11 cellular contexts compared by ENCODE assay signal in the genomic region with DNA sequence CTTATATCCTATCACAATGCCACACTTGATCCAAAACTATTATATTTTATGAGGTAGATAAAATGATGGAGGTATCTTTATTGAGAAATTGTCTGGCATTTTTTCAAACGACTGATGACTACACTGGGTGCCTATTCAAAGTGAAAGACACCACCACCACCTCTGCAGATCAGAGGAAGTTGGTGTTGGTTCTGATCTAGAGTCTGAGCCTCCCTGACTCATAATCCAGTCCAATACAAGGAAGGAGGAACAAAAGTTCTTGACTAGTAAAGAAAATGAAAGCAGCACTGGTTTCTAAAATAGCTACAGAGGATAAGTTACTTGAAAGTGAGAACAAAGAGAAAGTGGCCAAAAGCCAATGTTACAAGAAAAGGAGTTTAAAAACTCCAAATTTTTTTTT.
A peak's percentile ranks its signal among the peaks of the same experiment; 100 is the strongest.
DNase-seq lines count a peak whose midpoint lies in the region; ATAC-seq and TF ChIP-seq lines count a peak whose summit lies in the region.
"Had no signal": no experiment of that assay in that cellular context is flagged by ENCODE, and none has a peak within 500 bp of the region (broad histone marks: within the 10 kb centered on the region; RNA-seq: fewer than 3 reads in every experiment).

No MANE protein-coding gene starts in this region.

- no peak overlapping the region for H3K4me2 ChIP-seq in GM23338

- no peak overlapping the region for H3K27ac ChIP-seq in GM23338 (ENCODE audit: low read depth)
- H3K27ac ChIP-seq: cardiac muscle cell had no signal

- H3K9me3 Mint-ChIP-seq in GM23338 = peaks cover 8% of the 10 kb centered on the region

- H2AFZ ChIP-seq in GM23338 = no peak overlapping the region

- no peaks in the 10 kb centered on the region for H3K4me1 Mint-ChIP-seq in GM23338

- no peak overlapping the region for H3K4me3 ChIP-seq in GM23338
- H3K4me3 ChIP-seq: cardiac muscle cell, K562 had no signal

- H3K27me3 ChIP-seq in GM23338 (ENCODE audit: insufficient read depth) = no peaks in the 10 kb centered on the region
- H3K27me3 ChIP-seq: cardiac muscle cell had no signal

- H3K36me3 Mint-ChIP-seq in GM23338 (ENCODE audit: low read depth) = peaks cover 10% of the 10 kb centered on the region

- peak; percentile 94 for ATAC-seq in GM18867 (IDR thresholded peaks at IDR 0.05; ENCODE audit: unreplicated experiment)
- ATAC-seq in GM21737 (IDR thresholded peaks at IDR 0.05; ENCODE audit: unreplicated experiment) = peak; percentile 88
- ATAC-seq in HG03558 (IDR thresholded peaks at IDR 0.05; ENCODE audit: extremely low read depth, unreplicated experiment) = peak; percentile 87
- ATAC-seq in GM23338 = no peak
- ATAC-seq: K562 had no signal

- peak; percentile 10 to 17 for DNase-seq in stimulated activated CD4-positive, alpha-beta T cell treated with anti-CD3 and anti-CD28 coated beads, Interleukin-12 subunit alpha, Interleukin-12 subunit beta, amount 100 ng/mL, for 24 hours (ENCODE audit: low read depth in 2 of 2)
- DNase-seq in GM23338 (ENCODE audit: low spot score) = no peak
- DNase-seq in NCI-H82 treated with DMSO at 0.1 percent for 48 hours (lab: John Stamatoyannopoulos, UW; ENCODE audit: unreplicated experiment) = no peak
- DNase-seq in T1000 (lab: John Stamatoyannopoulos, UW) = no peak
- DNase-seq in NCI-H1048 (lab: John Stamatoyannopoulos, UW) = no peak
- DNase-seq: EL had no signal

- H3K4me3 Mint-ChIP-seq in GM23338 = no peak overlapping the region

- no peaks in the 10 kb centered on the region for H3K4me1 ChIP-seq in GM23338 (ENCODE audit: insufficient read depth)

- peaks cover 4% of the 10 kb centered on the region for H3K27me3 Mint-ChIP-seq in GM23338 (ENCODE audit: insufficient read depth, low read depth, poor library complexity)

- H4K20me1 ChIP-seq in GM23338 (replicated peaks; ENCODE audit: insufficient read depth) = no peaks in the 10 kb centered on the region

- no peaks in the 10 kb centered on the region for H3K9me2 ChIP-seq in GM23338 (ENCODE audit: insufficient read depth)

- peaks cover 3% of the 10 kb centered on the region; the same call in 1 of the 2 replicates for H3K36me3 ChIP-seq in GM23338 (ENCODE audit: insufficient read depth)
- H3K36me3 ChIP-seq: cardiac muscle cell had no signal

- H3K79me2 ChIP-seq in GM23338 (replicated peaks; ENCODE audit: insufficient read depth) = no peaks in the 10 kb centered on the region

- H3F3A ChIP-seq in GM23338 (replicated peaks; ENCODE audit: low read depth) = no peaks in the 10 kb centered on the region

- TF ChIP-seq CTCF in GM23338 (conservative IDR thresholded peaks at IDR 0.05; ENCODE audit: low read depth in 2 of 2) = no peak

- no peak overlapping the region for H3K27ac Mint-ChIP-seq in GM23338

TF ChIP-seq in GM23338, 12 proteins besides CTCF, POLR2A, EP300 and RAD21 (continues in another document):
- TF ChIP-seq, protein P1, sequence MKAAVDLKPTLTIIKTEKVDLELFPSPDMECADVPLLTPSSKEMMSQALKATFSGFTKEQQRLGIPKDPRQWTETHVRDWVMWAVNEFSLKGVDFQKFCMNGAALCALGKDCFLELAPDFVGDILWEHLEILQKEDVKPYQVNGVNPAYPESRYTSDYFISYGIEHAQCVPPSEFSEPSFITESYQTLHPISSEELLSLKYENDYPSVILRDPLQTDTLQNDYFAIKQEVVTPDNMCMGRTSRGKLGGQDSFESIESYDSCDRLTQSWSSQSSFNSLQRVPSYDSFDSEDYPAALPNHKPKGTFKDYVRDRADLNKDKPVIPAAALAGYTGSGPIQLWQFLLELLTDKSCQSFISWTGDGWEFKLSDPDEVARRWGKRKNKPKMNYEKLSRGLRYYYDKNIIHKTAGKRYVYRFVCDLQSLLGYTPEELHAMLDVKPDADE (IDR thresholded peaks at IDR 0.05) = no peak
- TF ChIP-seq NANOG (IDR thresholded peaks at IDR 0.05; ENCODE audit: borderline replicate concordance) (no peak), EZH2 (IDR thresholded peaks at IDR 0.05; ENCODE audit: low read depth, unreplicated experiment) (no peak), POLR2AphosphoS5 (IDR thresholded peaks at IDR 0.05; ENCODE audit: low read depth) (no peak), ZNF331 (CRISPR knock-in tag; IDR thresholded peaks at IDR 0.05; ENCODE audit: low read depth) (no peak), ZNF114 (CRISPR knock-in tag; IDR thresholded peaks at IDR 0.05) (no peak), CREB1 (CRISPR knock-in tag; IDR thresholded peaks at IDR 0.05; ENCODE audit: low read depth) (no peak), STAT1 (IDR thresholded peaks at IDR 0.05; ENCODE audit: unreplicated experiment) (no peak), EZH2phosphoT487 (IDR thresholded peaks at IDR 0.05; ENCODE audit: unreplicated experiment) (no peak), JUNB (IDR thresholded peaks at IDR 0.05; ENCODE audit: unreplicated experiment) (no peak)
- TF ChIP-seq, protein P2, sequence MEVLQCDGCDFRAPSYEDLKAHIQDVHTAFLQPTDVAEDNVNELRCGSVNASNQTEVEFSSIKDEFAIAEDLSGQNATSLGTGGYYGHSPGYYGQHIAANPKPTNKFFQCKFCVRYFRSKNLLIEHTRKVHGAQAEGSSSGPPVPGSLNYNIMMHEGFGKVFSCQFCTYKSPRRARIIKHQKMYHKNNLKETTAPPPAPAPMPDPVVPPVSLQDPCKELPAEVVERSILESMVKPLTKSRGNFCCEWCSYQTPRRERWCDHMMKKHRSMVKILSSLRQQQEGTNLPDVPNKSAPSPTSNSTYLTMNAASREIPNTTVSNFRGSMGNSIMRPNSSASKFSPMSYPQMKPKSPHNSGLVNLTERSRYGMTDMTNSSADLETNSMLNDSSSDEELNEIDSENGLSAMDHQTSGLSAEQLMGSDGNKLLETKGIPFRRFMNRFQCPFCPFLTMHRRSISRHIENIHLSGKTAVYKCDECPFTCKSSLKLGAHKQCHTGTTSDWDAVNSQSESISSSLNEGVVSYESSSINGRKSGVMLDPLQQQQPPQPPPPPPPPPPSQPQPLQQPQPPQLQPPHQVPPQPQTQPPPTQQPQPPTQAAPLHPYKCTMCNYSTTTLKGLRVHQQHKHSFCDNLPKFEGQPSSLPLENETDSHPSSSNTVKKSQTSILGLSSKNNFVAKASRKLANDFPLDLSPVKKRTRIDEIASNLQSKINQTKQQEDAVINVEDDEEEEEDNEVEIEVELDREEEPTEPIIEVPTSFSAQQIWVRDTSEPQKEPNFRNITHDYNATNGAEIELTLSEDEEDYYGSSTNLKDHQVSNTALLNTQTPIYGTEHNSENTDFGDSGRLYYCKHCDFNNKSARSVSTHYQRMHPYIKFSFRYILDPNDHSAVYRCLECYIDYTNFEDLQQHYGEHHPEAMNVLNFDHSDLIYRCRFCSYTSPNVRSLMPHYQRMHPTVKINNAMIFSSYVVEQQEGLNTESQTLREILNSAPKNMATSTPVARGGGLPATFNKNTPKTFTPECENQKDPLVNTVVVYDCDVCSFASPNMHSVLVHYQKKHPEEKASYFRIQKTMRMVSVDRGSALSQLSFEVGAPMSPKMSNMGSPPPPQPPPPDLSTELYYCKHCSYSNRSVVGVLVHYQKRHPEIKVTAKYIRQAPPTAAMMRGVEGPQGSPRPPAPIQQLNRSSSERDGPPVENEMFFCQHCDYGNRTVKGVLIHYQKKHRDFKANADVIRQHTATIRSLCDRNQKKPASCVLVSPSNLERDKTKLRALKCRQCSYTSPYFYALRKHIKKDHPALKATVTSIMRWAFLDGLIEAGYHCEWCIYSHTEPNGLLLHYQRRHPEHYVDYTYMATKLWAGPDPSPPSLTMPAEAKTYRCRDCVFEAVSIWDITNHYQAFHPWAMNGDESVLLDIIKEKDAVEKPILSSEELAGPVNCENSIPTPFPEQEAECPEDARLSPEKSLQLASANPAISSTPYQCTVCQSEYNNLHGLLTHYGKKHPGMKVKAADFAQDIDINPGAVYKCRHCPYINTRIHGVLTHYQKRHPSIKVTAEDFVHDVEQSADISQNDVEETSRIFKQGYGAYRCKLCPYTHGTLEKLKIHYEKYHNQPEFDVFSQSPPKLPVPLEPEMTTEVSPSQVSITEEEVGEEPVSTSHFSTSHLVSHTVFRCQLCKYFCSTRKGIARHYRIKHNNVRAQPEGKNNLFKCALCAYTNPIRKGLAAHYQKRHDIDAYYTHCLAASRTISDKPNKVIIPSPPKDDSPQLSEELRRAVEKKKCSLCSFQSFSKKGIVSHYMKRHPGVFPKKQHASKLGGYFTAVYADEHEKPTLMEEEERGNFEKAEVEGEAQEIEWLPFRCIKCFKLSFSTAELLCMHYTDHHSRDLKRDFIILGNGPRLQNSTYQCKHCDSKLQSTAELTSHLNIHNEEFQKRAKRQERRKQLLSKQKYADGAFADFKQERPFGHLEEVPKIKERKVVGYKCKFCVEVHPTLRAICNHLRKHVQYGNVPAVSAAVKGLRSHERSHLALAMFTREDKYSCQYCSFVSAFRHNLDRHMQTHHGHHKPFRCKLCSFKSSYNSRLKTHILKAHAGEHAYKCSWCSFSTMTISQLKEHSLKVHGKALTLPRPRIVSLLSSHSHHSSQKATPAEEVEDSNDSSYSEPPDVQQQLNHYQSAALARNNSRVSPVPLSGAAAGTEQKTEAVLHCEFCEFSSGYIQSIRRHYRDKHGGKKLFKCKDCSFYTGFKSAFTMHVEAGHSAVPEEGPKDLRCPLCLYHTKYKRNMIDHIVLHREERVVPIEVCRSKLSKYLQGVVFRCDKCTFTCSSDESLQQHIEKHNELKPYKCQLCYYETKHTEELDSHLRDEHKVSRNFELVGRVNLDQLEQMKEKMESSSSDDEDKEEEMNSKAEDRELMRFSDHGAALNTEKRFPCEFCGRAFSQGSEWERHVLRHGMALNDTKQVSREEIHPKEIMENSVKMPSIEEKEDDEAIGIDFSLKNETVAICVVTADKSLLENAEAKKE (CRISPR knock-in tag; IDR thresholded peaks at IDR 0.05) = no peak

Comparison
In these comparisons a context has a peak if more than half of its experiments do, and no peak if none do; other contexts are left out.
1. DNase-seq: peak in stimulated activated CD4-positive, alpha-beta T cell treated with anti-CD3 and anti-CD28 coated beads, Interleukin-12 subunit alpha, Interleukin-12 subunit beta, amount 100 ng/mL, for 24 hours (2 of 2); none in GM23338 (single experiment), NCI-H82 treated with DMSO at 0.1 percent for 48 hours (single experiment), T1000 (single experiment) and NCI-H1048 (single experiment).